Comparison of ENCODE assay signal across 8 cellular contexts in the genomic region with DNA sequence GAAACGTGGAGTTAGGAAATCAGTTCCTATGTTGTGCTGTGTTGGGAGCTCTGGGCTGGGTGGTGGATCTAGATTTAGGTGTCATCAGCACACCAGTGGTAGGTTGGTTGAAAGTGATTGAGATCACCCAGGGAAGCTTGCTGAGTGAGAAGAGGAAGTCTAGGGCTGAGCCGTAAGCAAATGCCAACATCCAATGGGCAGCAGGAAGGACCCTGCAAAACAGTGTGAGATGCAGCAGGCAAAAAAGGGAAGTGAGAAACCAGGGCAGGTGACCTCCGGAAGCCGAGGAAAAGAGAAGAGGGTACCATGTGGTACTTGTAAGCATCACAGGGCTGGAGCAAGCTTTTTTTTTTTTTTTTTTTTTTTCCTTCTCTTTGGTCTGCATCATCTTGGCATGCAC. TPM values are rescaled to one million over a fixed set of nuclear protein-coding genes. Genes with fewer than 3 reads are reported as not detected.
DNase-seq lines count a peak whose midpoint lies in the region; ATAC-seq and TF ChIP-seq lines count a peak whose summit lies in the region.

No MANE protein-coding gene starts in this region.

- peak overlapping the region; percentile 62 for H3K4me2 ChIP-seq in MM.1S (ENCODE audit: low read depth, low read length)

- H3K4me3 ChIP-seq in MM.1S (ENCODE audit: low read length) (no peak overlapping the region), heart right ventricle (no peak overlapping the region)

- H3K9ac ChIP-seq in MM.1S (ENCODE audit: low read length) = peak overlapping the region; percentile 49; the same call in 1 of the 2 replicates

- no peaks in the 10 kb centered on the region for H4K20me1 ChIP-seq in MM.1S (ENCODE audit: insufficient read depth, low read length)

- DNase-seq in GM13977 (ENCODE audit: low spot score) = peak; percentile 74
- peak; percentile 83 for DNase-seq in MM.1S
- peak in 1 of 2 donors; percentile 41 for DNase-seq in heart right ventricle
- no peak for DNase-seq in AG20443 (ENCODE audit: low spot score)
- no peak for DNase-seq in stimulated activated CD4-positive, alpha-beta T cell treated with anti-CD3 and anti-CD28 coated beads, Interleukin-15, amount 100 ng/mL, for 24 hours
- DNase-seq in NCI-H2171 treated with DMSO at 0.1 percent for 48 hours (lab: John Stamatoyannopoulos, UW) = no peak
- no peak for DNase-seq in HuH-7.5 (ENCODE audit: low spot score)

- H3F3A ChIP-seq in MM.1S (ENCODE audit: insufficient read depth, low read length) = peaks cover 14% of the 10 kb centered on the region

- H3K27ac ChIP-seq in MM.1S (ENCODE audit: low read length) (peak overlapping the region; percentile 89), heart right ventricle (peak overlapping the region in 4 of 10 donors; percentile 16 to 92 (median 44))

- H3K36me3 ChIP-seq in MM.1S (replicated peaks; ENCODE audit: insufficient read depth, low read length) (no peaks in the 10 kb centered on the region), heart right ventricle (no peaks in the 10 kb centered on the region)

- ATAC-seq in GM21737 (IDR thresholded peaks at IDR 0.05; ENCODE audit: unreplicated experiment) (peak; percentile 91), heart right ventricle (peak; percentile 20 to 73 (median 60))

- in situ Hi-C loops in GM13977 (cut with MboI; ENCODE audit: low pct_unique_long_range_greater_than_20kb, low sequenced_read_pairs, unreplicated experiment) = no loop called here

- H3K4me1 ChIP-seq in MM.1S (ENCODE audit: low read length) = peaks cover 18% of the 10 kb centered on the region
- peaks cover 0 to 63% (median 13%) of the 10 kb centered on the region in 9 donors for H3K4me1 ChIP-seq in heart right ventricle

- H3K9me3 ChIP-seq in MM.1S (replicated peaks; ENCODE audit: insufficient read depth, low read length) (no peaks in the 10 kb centered on the region), heart right ventricle (no peaks in the 10 kb centered on the region)

- 75 to 77% methylated on average over 4 of the region's 4 CpGs for WGBS in heart right ventricle, 2 donors

- no peak for TF ChIP-seq CTCF in GM13977 (IDR thresholded peaks at IDR 0.05; ENCODE audit: extremely low read depth, insufficient read depth, missing control alignments)
- TF ChIP-seq CTCF in MM.1S (IDR thresholded peaks at IDR 0.05; ENCODE audit: low read length) = no peak
- no peak for TF ChIP-seq CTCF in heart right ventricle (IDR thresholded peaks at IDR 0.05)

- H2AFZ ChIP-seq in MM.1S (ENCODE audit: low read length) = peak overlapping the region; percentile 75

- intact Hi-C loops in heart right ventricle (cut with DNase I) = no loop called here

- no peaks in the 10 kb centered on the region for H3K9me2 ChIP-seq in MM.1S (replicated peaks; ENCODE audit: insufficient read depth, low read length)

- no peaks in the 10 kb centered on the region for H3K79me2 ChIP-seq in MM.1S (ENCODE audit: low read length)

- H3K27me3 ChIP-seq in MM.1S (replicated peaks; ENCODE audit: insufficient read depth, low read length) (no peaks in the 10 kb centered on the region), heart right ventricle (no peaks in the 10 kb centered on the region)

RNA-seq across cellular contexts. Expression of gene COPG1, which starts 15.9 kb away (rescaled TPM):
- 100 to 1,000 TPM in 4 of 10 donors, 10 to 100 TPM in 6; 79.5 to 113 (median 96.1) TPM for total RNA-seq in heart right ventricle
- 100 to 1,000 TPM in 1 of 2 donors, 10 to 100 TPM in 1; 63.7 to 154 TPM for polyA plus RNA-seq in heart right ventricle

RNA-seq across cellular contexts. Expression of gene HMCES, which starts 45.1 kb away (rescaled TPM):
- 10 to 100 TPM; 38.1 to 56.1 (median 44.5) TPM for total RNA-seq in heart right ventricle
- 10 to 100 TPM; 24.1 to 37.6 TPM for polyA plus RNA-seq in heart right ventricle

RNA-seq across cellular contexts. Expression of gene CNBP, which starts 49.8 kb away (rescaled TPM):
- total RNA-seq in heart right ventricle = 100 to 1,000 TPM; 438 to 594 (median 487) TPM
- 100 to 1,000 TPM; 324 to 372 TPM for polyA plus RNA-seq in heart right ventricle

Comparison
In these comparisons a context has a peak if more than half of its experiments do, and no peak if none do; other contexts are left out.
1. DNase-seq: peak in GM13977 (single experiment) and MM.1S (single experiment); none in AG20443 (single experiment), stimulated activated CD4-positive, alpha-beta T cell treated with anti-CD3 and anti-CD28 coated beads, Interleukin-15, amount 100 ng/mL, for 24 hours (single experiment), NCI-H2171 treated with DMSO at 0.1 percent for 48 hours (single experiment) and HuH-7.5 (single experiment).